Comparison of ENCODE assay signal across 21 cellular contexts in genomic region chr22:40023226-40023925, GRCh38. TPM values are rescaled to one million over a fixed set of nuclear protein-coding genes. Genes with fewer than 3 reads are reported as not detected.
DNase-seq lines count a peak whose midpoint lies in the region; ATAC-seq and TF ChIP-seq lines count a peak whose summit lies in the region.
"Had no signal": no experiment of that assay in that cellular context is flagged by ENCODE, and none has a peak within 500 bp of the region (broad histone marks: within the 10 kb centered on the region; RNA-seq: fewer than 3 reads in every experiment).

No MANE protein-coding gene starts in this region.

- H2AFZ ChIP-seq in neuronal stem cell (ENCODE audit: low read length), result no peak overlapping the region
- H2AFZ ChIP-seq: parathyroid adenoma had no signal

- H3K18ac ChIP-seq in neuronal stem cell (ENCODE audit: low read length), result peak overlapping the region; percentile 56

- TF ChIP-seq CTCF in RWPE2 (IDR thresholded peaks at IDR 0.05; ENCODE audit: poor library complexity, severe bottlenecking) (no peak), right atrium auricular region (IDR thresholded peaks at IDR 0.05) (no peak), HFFc6 (IDR thresholded peaks at IDR 0.05) (no peak)

- H3K9me3 Mint-ChIP-seq in HFFc6, result no peaks in the 10 kb centered on the region
- H3K9me3 Mint-ChIP-seq: CD4-positive, CD25-positive, alpha-beta regulatory T cell; natural killer cell; T-cell had no signal

- H3K23ac ChIP-seq in neuronal stem cell (ENCODE audit: low read depth, low read length, poor library complexity), result no peak overlapping the region

- H2BK120ac ChIP-seq in neuronal stem cell (ENCODE audit: low read depth, low read length), result no peak overlapping the region

- no peak overlapping the region for H3K27ac Mint-ChIP-seq in HFFc6
- H3K27ac Mint-ChIP-seq: natural killer cell, T-cell had no signal

- peaks cover 22% of the 10 kb centered on the region for H3K27me3 Mint-ChIP-seq in HFFc6 (ENCODE audit: insufficient read depth)
- H3K27me3 Mint-ChIP-seq: CD4-positive, CD25-positive, alpha-beta regulatory T cell had no signal

- peak overlapping the region; percentile 54 for H2AK5ac ChIP-seq in neuronal stem cell (ENCODE audit: low read depth, low read length)

- ATAC-seq in RWPE2 (ENCODE audit: low read depth), result peak; percentile 30
- ATAC-seq in HG03342 (IDR thresholded peaks at IDR 0.05; ENCODE audit: unreplicated experiment), result no peak
- ATAC-seq: natural killer cell, right lobe of liver, T-cell had no signal

- no peak overlapping the region for H4K8ac ChIP-seq in neuronal stem cell (ENCODE audit: low read depth, low read length)

- H3K14ac ChIP-seq in neuronal stem cell (ENCODE audit: low read length), result no peak overlapping the region

- H3K36me3 Mint-ChIP-seq in HFFc6 (ENCODE audit: low read depth), result no peaks in the 10 kb centered on the region
- H3K36me3 Mint-ChIP-seq: CD4-positive, CD25-positive, alpha-beta regulatory T cell; natural killer cell; T-cell had no signal

- peaks cover 23% of the 10 kb centered on the region for H3K4me1 ChIP-seq in RWPE2 (ENCODE audit: insufficient read depth, poor library complexity, severe bottlenecking)
- H3K4me1 ChIP-seq in neuronal stem cell (ENCODE audit: control insufficient read depth in 2 of 2, insufficient read depth in 1 of 2, low read depth in 1 of 2, low read length in 2 of 2), result peaks cover 5 to 9% of the 10 kb centered on the region in 2 donors
- H3K4me1 ChIP-seq in right atrium auricular region, result peaks cover 0 to 8% of the 10 kb centered on the region in 2 donors
- H3K4me1 ChIP-seq: parathyroid adenoma, right lobe of liver, SJCRH30, testis had no signal

- H4K91ac ChIP-seq in neuronal stem cell (ENCODE audit: low read depth, low read length, poor library complexity), result no peak overlapping the region

- H3K27me3 ChIP-seq in RWPE2 (ENCODE audit: insufficient read depth, poor library complexity, severe bottlenecking) (no peaks in the 10 kb centered on the region), neuronal stem cell (ENCODE audit: control insufficient read depth in 3 of 3, insufficient read depth in 3 of 3, low read depth in 1 of 3, low read length in 3 of 3) (peaks cover 0 to 33% (median 0%) of the 10 kb centered on the region in 3 experiments), right atrium auricular region (no peaks in the 10 kb centered on the region)
- H3K27me3 ChIP-seq: right lobe of liver, testis had no signal

- H3K4me3 Mint-ChIP-seq in HFFc6, result no peak overlapping the region
- H3K4me3 Mint-ChIP-seq: CD4-positive, CD25-positive, alpha-beta regulatory T cell; natural killer cell; T-cell had no signal

- DNase-seq in COR-L47 (lab: John Stamatoyannopoulos, UW) (peak; percentile 64), RWPE2 (ENCODE audit: low spot score) (no peak), neuronal stem cell (ENCODE audit: low spot score) (no peak), right atrium auricular region (ENCODE audit: low spot score) (no peak), HFFc6 (no peak)
- DNase-seq: activated naive CD4-positive, alpha-beta T cell; amniotic stem cell; CD4-positive, CD25-positive, alpha-beta regulatory T cell; effector CD8-positive, alpha-beta T cell; KBM-7; natural killer cell; NCI-H187 treated with DMSO at 0.1 percent for 48 hours; right lobe of liver; SJCRH30; stimulated activated CD4-positive, alpha-beta T cell treated with anti-CD3 and anti-CD28 coated beads, Interleukin-4, amount 100 ng/mL, for 4 hours; stimulated activated naive CD4-positive, alpha-beta T cell; T-cell had no signal

- H2BK5ac ChIP-seq in neuronal stem cell (ENCODE audit: low read length), result no peak overlapping the region

- H3K27ac ChIP-seq in KOPT-K1 (ENCODE audit: low read depth, low read length, poor library complexity, severe bottlenecking) (peak overlapping the region; percentile 51), RWPE2 (ENCODE audit: poor library complexity, severe bottlenecking) (peak overlapping the region; percentile 60), neuronal stem cell (replicated peaks; ENCODE audit: low read length) (no peak overlapping the region), right atrium auricular region (no peak overlapping the region)
- H3K27ac ChIP-seq: parathyroid adenoma, right lobe of liver, SJCRH30, testis had no signal

- no peak overlapping the region for H3K4ac ChIP-seq in neuronal stem cell (ENCODE audit: low read length)

- H3K9me3 ChIP-seq in KOPT-K1 (ENCODE audit: insufficient read depth, low read length, poor library complexity, severe bottlenecking), result no peaks in the 10 kb centered on the region
- H3K9me3 ChIP-seq in RWPE2 (ENCODE audit: severe bottlenecking), result no peaks in the 10 kb centered on the region
- H3K9me3 ChIP-seq in neuronal stem cell (replicated peaks in 1 of 2; ENCODE audit: control insufficient read depth in 2 of 2, insufficient read depth in 1 of 2, low read depth in 1 of 2, low read length in 2 of 2), result no peaks in the 10 kb centered on the region
- H3K9me3 ChIP-seq in right atrium auricular region, result no peaks in the 10 kb centered on the region
- H3K9me3 ChIP-seq: right lobe of liver, SJCRH30, testis had no signal

- no peak overlapping the region for H3K4me3 ChIP-seq in RWPE2 (ENCODE audit: severe bottlenecking)
- no peak overlapping the region for H3K4me3 ChIP-seq in neuronal stem cell (ENCODE audit: low read length in 2 of 2)
- no peak overlapping the region for H3K4me3 ChIP-seq in right atrium auricular region
- H3K4me3 ChIP-seq: right lobe of liver, SJCRH30, testis had no signal

- H3K9ac ChIP-seq in neuronal stem cell (ENCODE audit: low read depth, low read length, poor library complexity), result peak overlapping the region; percentile 53
- H3K9ac ChIP-seq: parathyroid adenoma had no signal

- H3K4me2 ChIP-seq in neuronal stem cell (ENCODE audit: insufficient read depth, low read length, poor library complexity, severe bottlenecking), result no peak overlapping the region

- H3K4me1 Mint-ChIP-seq in HFFc6 (ENCODE audit: low read depth), result no peaks in the 10 kb centered on the region
- H3K4me1 Mint-ChIP-seq: natural killer cell had no signal

- WGBS in neuronal stem cell (ENCODE audit: extremely low coverage in 2 of 2, insufficient read length in 2 of 2, insufficient replicate concordance in 1 of 2), 2 donors, result no CpG with 5 or more reads among the region's 21 CpGs

- H2BK12ac ChIP-seq in neuronal stem cell (ENCODE audit: low read length), result peak overlapping the region; percentile 64

- H3K36me3 ChIP-seq in KOPT-K1 (ENCODE audit: insufficient read depth, low read length) (0 out of 2 replicates have a peak, but pooled peaks cover 5% of the 10 kb centered on the region), RWPE2 (ENCODE audit: low read depth) (peaks cover 22% of the 10 kb centered on the region), neuronal stem cell (replicated peaks in 1 of 2; ENCODE audit: control insufficient read depth in 2 of 2, insufficient read depth in 2 of 2, low read length in 2 of 2) (no peaks in the 10 kb centered on the region), right atrium auricular region (no peaks in the 10 kb centered on the region)
- H3K36me3 ChIP-seq: right lobe of liver, SJCRH30 had no signal

- H3K79me1 ChIP-seq in neuronal stem cell (ENCODE audit: low read depth, low read length), result no peaks in the 10 kb centered on the region

- H2BK15ac ChIP-seq in neuronal stem cell (ENCODE audit: low read length), result no peak overlapping the region

RNA-seq across cellular contexts. Expression of gene FAM83F, which starts 28.6 kb away (rescaled TPM):
- polyA plus RNA-seq in neuronal stem cell (2013, experiment 1 of 2), result 0.03 TPM
- polyA plus RNA-seq in neuronal stem cell (2013, experiment 2 of 2), result 0.04 TPM
- 1 to 10 TPM; 4.4 to 4.6 TPM for total RNA-seq in right atrium auricular region
- not detected for total RNA-seq in HFFc6 (2021; fragmentation: NEBNext Ultra II Directional; extraction: Animal tissue kit (Norgen Biotek cat#: 25700))
- total RNA-seq: SJCRH30 had no signal

Comparison
In these comparisons a context has a peak if more than half of its experiments do, and no peak if none do; other contexts are left out.
1. H3K27ac ChIP-seq: peak in KOPT-K1 (single experiment) and RWPE2 (single experiment); none in neuronal stem cell (single experiment) and right atrium auricular region (0 of 2).
2. RNA of gene FAM83F, which starts 28.6 kb away (total RNA-seq): 4.4 to 4.6 TPM in right atrium auricular region; not detected in HFFc6; every median in the first group is over 4 times any median in the second.